Comparison of ENCODE assay signal across 10 cellular contexts in the genomic region with DNA sequence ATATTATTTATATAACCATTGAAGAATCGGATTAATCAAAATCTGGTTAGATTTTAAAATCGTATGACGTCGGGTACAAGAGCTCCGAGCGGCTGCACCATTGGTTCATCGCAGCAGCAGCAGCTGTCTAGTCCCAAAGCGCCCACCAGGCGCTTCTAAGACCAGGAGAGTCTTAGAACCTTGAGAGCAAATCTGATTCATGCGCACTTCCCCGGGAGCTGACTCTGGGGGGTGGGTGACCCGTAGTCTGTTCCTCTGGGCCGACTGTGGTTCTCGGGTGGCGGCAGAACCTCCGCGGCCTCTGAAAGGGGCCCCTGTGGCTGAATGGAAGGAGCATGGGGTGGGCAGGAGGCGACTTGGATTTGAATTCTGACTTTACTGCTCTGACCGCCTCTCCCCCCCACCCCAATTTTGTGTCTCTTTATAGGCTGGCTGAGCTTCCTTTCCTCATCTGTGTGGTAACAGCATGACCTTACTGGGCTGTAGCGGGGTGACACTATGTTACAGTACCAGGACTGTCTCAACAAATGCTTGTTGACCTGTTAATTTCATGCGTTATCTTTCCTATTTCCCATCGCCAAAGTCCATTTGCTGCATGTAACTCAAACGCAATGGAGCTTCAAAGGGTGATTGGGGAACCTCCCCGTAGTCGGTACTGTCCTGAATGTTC.
DNase-seq lines count a peak whose midpoint lies in the region; ATAC-seq, FAIRE-seq and TF ChIP-seq lines count a peak whose summit lies in the region.
"Had no signal": no experiment of that assay in that cellular context is flagged by ENCODE, and none has a peak within 500 bp of the region (broad histone marks: within the 10 kb centered on the region; RNA-seq: fewer than 3 reads in every experiment).

No MANE protein-coding gene starts in this region.

- DNase-seq in GM19239 (ENCODE audit: insufficient read length, low spot score) = no peak
- peak; percentile 21 for DNase-seq in SK-N-DZ (ENCODE audit: low spot score)
- DNase-seq in fibroblast of the aortic adventitia (ENCODE audit: low read depth) = no peak
- no peak for DNase-seq in D341Med (ENCODE audit: low spot score)
- no peak for DNase-seq in NCI-H524 treated with DMSO at 0.1 percent for 48 hours (lab: John Stamatoyannopoulos, UW)
- no peak for DNase-seq in NCI-H226

- H3K4me3 ChIP-seq in fibroblast of the aortic adventitia (ENCODE audit: low read depth, low read length) = peak overlapping the region; percentile 64
- peak overlapping the region in 6 of 7 experiments; percentile 36 to 78 (median 56) for H3K4me3 ChIP-seq in skin epidermis
- H3K4me3 ChIP-seq: K562 had no signal

- peak; percentile 12 for TF ChIP-seq CTCF in fibroblast of the aortic adventitia (IDR thresholded peaks at IDR 0.05; ENCODE audit: insufficient read depth, low read length)

- peak overlapping the region in 5 of 21 experiments; percentile 14 to 99 (median 53) for H3K27ac ChIP-seq in skin epidermis
- H3K27ac ChIP-seq: body of pancreas had no signal

- ATAC-seq in activated CD4-positive, CD25-positive, alpha-beta regulatory T cell treated with anti-CD3 and anti-CD28 coated beads, Interleukin-2, amount 50 U/mL, for 24 hours = no peak
- ATAC-seq: body of pancreas had no signal

- FAIRE-seq in GM19239 (lab: Jason Lieb, UNC) = peak; percentile 67
- FAIRE-seq: K562 had no signal
